In genomic region chr20:31909253-31910070, GRCh38 we compare ENCODE assay signal across 2 cellular contexts.
TF ChIP-seq lines count a peak whose summit lies in the region.

No MANE protein-coding gene starts in this region.

TF ChIP-seq in GM23338, 12 proteins besides CTCF, POLR2A, EP300 and RAD21:
- no peak for TF ChIP-seq ZNF114 (CRISPR knock-in tag; IDR thresholded peaks at IDR 0.05)
- TF ChIP-seq EZH2 (IDR thresholded peaks at IDR 0.05; ENCODE audit: low read depth, unreplicated experiment) = no peak
- no peak for TF ChIP-seq ZNF462 (CRISPR knock-in tag; IDR thresholded peaks at IDR 0.05)
- TF ChIP-seq, protein P1, sequence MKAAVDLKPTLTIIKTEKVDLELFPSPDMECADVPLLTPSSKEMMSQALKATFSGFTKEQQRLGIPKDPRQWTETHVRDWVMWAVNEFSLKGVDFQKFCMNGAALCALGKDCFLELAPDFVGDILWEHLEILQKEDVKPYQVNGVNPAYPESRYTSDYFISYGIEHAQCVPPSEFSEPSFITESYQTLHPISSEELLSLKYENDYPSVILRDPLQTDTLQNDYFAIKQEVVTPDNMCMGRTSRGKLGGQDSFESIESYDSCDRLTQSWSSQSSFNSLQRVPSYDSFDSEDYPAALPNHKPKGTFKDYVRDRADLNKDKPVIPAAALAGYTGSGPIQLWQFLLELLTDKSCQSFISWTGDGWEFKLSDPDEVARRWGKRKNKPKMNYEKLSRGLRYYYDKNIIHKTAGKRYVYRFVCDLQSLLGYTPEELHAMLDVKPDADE (IDR thresholded peaks at IDR 0.05) = no peak
- TF ChIP-seq STAT1 (IDR thresholded peaks at IDR 0.05; ENCODE audit: unreplicated experiment) = no peak
- no peak for TF ChIP-seq EZH2phosphoT487 (IDR thresholded peaks at IDR 0.05; ENCODE audit: unreplicated experiment)
- no peak for TF ChIP-seq ZNF331 (CRISPR knock-in tag; IDR thresholded peaks at IDR 0.05; ENCODE audit: low read depth)
- no peak for TF ChIP-seq REST (IDR thresholded peaks at IDR 0.05; ENCODE audit: unreplicated experiment)
- no peak for TF ChIP-seq CREB1 (CRISPR knock-in tag; IDR thresholded peaks at IDR 0.05; ENCODE audit: low read depth)
- no peak for TF ChIP-seq JUNB (IDR thresholded peaks at IDR 0.05; ENCODE audit: unreplicated experiment)
- TF ChIP-seq POLR2AphosphoS5 (IDR thresholded peaks at IDR 0.05; ENCODE audit: low read depth) = no peak
- TF ChIP-seq NANOG (IDR thresholded peaks at IDR 0.05; ENCODE audit: borderline replicate concordance) = no peak

TF ChIP-seq in H1, 55 proteins besides CTCF, POLR2A, EP300 and RAD21:
- TF ChIP-seq KDM1A (IDR thresholded peaks at IDR 0.05; ENCODE audit: borderline replicate concordance, low read length) (0 out of 2 replicates have a peak, but pooled peaks have one; percentile 14), RFX5 (IDR thresholded peaks at IDR 0.05; ENCODE audit: borderline replicate concordance, low read depth, low read length) (no peak)
